8 cellular contexts compared by ENCODE assay signal in genomic region chr13:94435604-94436226, GRCh38. TPM values are rescaled to one million over a fixed set of nuclear protein-coding genes. Genes with fewer than 3 reads are reported as not detected.
A peak's percentile ranks its signal among the peaks of the same experiment; 100 is the strongest.
DNase-seq lines count a peak whose midpoint lies in the region; ATAC-seq and TF ChIP-seq lines count a peak whose summit lies in the region.

No MANE protein-coding gene starts in this region.

- no peak overlapping the region for H3K4me3 ChIP-seq in right cardiac atrium (ENCODE audit: low read length)

- peak; percentile 30 for DNase-seq in GM10266 (ENCODE audit: extremely low spot score)
- DNase-seq in NCI-H2171 treated with DMSO at 0.1 percent for 48 hours (lab: John Stamatoyannopoulos, UW) = peak; percentile 77
- no peak for DNase-seq in activated naive CD8-positive, alpha-beta T cell treated with anti-CD3 and anti-CD28 coated beads, Interleukin-2, amount 50 U/mL, for 24 hours
- DNase-seq in right cardiac atrium = no peak
- DNase-seq in stimulated activated effector memory CD8-positive, alpha-beta T cell treated with anti-CD3 and anti-CD28 coated beads, Interleukin-12 subunit alpha, Interleukin-12 subunit beta, amount 100 ng/mL, for 72 hours (ENCODE audit: low spot score in 2 of 2) = no peak
- DNase-seq in activated naive CD4-positive, alpha-beta T cell treated with Interleukin-2 at 50 U/mL for 16 hours = no peak

- no peaks in the 10 kb centered on the region for H3K27me3 Mint-ChIP-seq in activated naive CD8-positive, alpha-beta T cell treated with anti-CD3 and anti-CD28 coated beads, Interleukin-2, amount 50 U/mL, for 24 hours

- peaks cover 3% of the 10 kb centered on the region for H3K36me3 Mint-ChIP-seq in activated naive CD8-positive, alpha-beta T cell treated with anti-CD3 and anti-CD28 coated beads, Interleukin-2, amount 50 U/mL, for 24 hours (ENCODE audit: low read depth)
- H3K36me3 Mint-ChIP-seq in stimulated activated effector memory CD8-positive, alpha-beta T cell treated with anti-CD3 and anti-CD28 coated beads, Interleukin-12 subunit alpha, Interleukin-12 subunit beta, amount 100 ng/mL, for 72 hours = no peaks in the 10 kb centered on the region

- H3K9me3 Mint-ChIP-seq in activated naive CD8-positive, alpha-beta T cell treated with anti-CD3 and anti-CD28 coated beads, Interleukin-2, amount 50 U/mL, for 24 hours = no peaks in the 10 kb centered on the region
- H3K9me3 Mint-ChIP-seq in stimulated activated effector memory CD8-positive, alpha-beta T cell treated with anti-CD3 and anti-CD28 coated beads, Interleukin-12 subunit alpha, Interleukin-12 subunit beta, amount 100 ng/mL, for 72 hours = no peaks in the 10 kb centered on the region

- WGBS in right cardiac atrium = 40% methylated on average over 4 of the region's 4 CpGs

- ATAC-seq in HG03060 (IDR thresholded peaks at IDR 0.05; ENCODE audit: low read depth, unreplicated experiment) = peak; percentile 43
- ATAC-seq in activated naive CD8-positive, alpha-beta T cell treated with anti-CD3 and anti-CD28 coated beads, Interleukin-2, amount 50 U/mL, for 24 hours = peak; percentile 37
- peak; percentile 45 to 71 for ATAC-seq in right cardiac atrium
- peak; percentile 69 for ATAC-seq in stimulated activated effector memory CD8-positive, alpha-beta T cell treated with anti-CD3 and anti-CD28 coated beads, Interleukin-12 subunit alpha, Interleukin-12 subunit beta, amount 100 ng/mL, for 72 hours

- H3K4me1 ChIP-seq in right cardiac atrium (ENCODE audit: control insufficient read depth, insufficient read depth, low read length) = no peaks in the 10 kb centered on the region

- no peaks in the 10 kb centered on the region for H3K9me3 ChIP-seq in right cardiac atrium (ENCODE audit: control insufficient read depth, low read length)

- no peak overlapping the region for H3K27ac Mint-ChIP-seq in activated naive CD8-positive, alpha-beta T cell treated with anti-CD3 and anti-CD28 coated beads, Interleukin-2, amount 50 U/mL, for 24 hours
- H3K27ac Mint-ChIP-seq in stimulated activated effector memory CD8-positive, alpha-beta T cell treated with anti-CD3 and anti-CD28 coated beads, Interleukin-12 subunit alpha, Interleukin-12 subunit beta, amount 100 ng/mL, for 72 hours = no peak overlapping the region

- no peak overlapping the region for H3K4me3 Mint-ChIP-seq in activated naive CD8-positive, alpha-beta T cell treated with anti-CD3 and anti-CD28 coated beads, Interleukin-2, amount 50 U/mL, for 24 hours
- no peak overlapping the region for H3K4me3 Mint-ChIP-seq in stimulated activated effector memory CD8-positive, alpha-beta T cell treated with anti-CD3 and anti-CD28 coated beads, Interleukin-12 subunit alpha, Interleukin-12 subunit beta, amount 100 ng/mL, for 72 hours

- H3K27ac ChIP-seq in 22Rv1 (no peak overlapping the region), right cardiac atrium (ENCODE audit: low read length) (no peak overlapping the region)

- TF ChIP-seq CTCF in 22Rv1 (IDR thresholded peaks at IDR 0.05) = peak; percentile 80
- TF ChIP-seq CTCF in GM10266 (IDR thresholded peaks at IDR 0.05; ENCODE audit: control insufficient read depth, insufficient read depth, low read depth, missing control alignments) = peak; percentile 49

- intact Hi-C loops in right cardiac atrium (cut with DNase I) = loop anchor here in 2 of 4 donors (1.0 to 5.0 kb wide), 2 partner anchors 182 kb away; no protein-coding TSS in a partner anchor

- peaks cover 31% of the 10 kb centered on the region for H3K4me1 Mint-ChIP-seq in activated naive CD8-positive, alpha-beta T cell treated with anti-CD3 and anti-CD28 coated beads, Interleukin-2, amount 50 U/mL, for 24 hours
- H3K4me1 Mint-ChIP-seq in stimulated activated effector memory CD8-positive, alpha-beta T cell treated with anti-CD3 and anti-CD28 coated beads, Interleukin-12 subunit alpha, Interleukin-12 subunit beta, amount 100 ng/mL, for 72 hours = peaks cover 5% of the 10 kb centered on the region

- H3K27me3 ChIP-seq in right cardiac atrium (ENCODE audit: control insufficient read depth, insufficient read depth) = no peaks in the 10 kb centered on the region

RNA-seq across cellular contexts. Expression of gene DCT, which starts 43.8 kb away (rescaled TPM):
- under 1 TPM; 0.24 to 0.46 (median 0.39) TPM for total RNA-seq in right cardiac atrium
- 0.18 TPM for polyA plus RNA-seq in right cardiac atrium

Comparison
In these comparisons a context has a peak if more than half of its experiments do, and no peak if none do; other contexts are left out.
1. DNase-seq: peak in GM10266 (single experiment) and NCI-H2171 treated with DMSO at 0.1 percent for 48 hours (single experiment); none in activated naive CD8-positive, alpha-beta T cell treated with anti-CD3 and anti-CD28 coated beads, Interleukin-2, amount 50 U/mL, for 24 hours (single experiment), right cardiac atrium (0 of 3), stimulated activated effector memory CD8-positive, alpha-beta T cell treated with anti-CD3 and anti-CD28 coated beads, Interleukin-12 subunit alpha, Interleukin-12 subunit beta, amount 100 ng/mL, for 72 hours (0 of 2) and activated naive CD4-positive, alpha-beta T cell treated with Interleukin-2 at 50 U/mL for 16 hours (single experiment).
2. Peak in every context shown above with its lines, with median percentiles within 50 percentile points of each other: ATAC-seq.